8 cellular contexts compared by ENCODE assay signal in the genomic region with DNA sequence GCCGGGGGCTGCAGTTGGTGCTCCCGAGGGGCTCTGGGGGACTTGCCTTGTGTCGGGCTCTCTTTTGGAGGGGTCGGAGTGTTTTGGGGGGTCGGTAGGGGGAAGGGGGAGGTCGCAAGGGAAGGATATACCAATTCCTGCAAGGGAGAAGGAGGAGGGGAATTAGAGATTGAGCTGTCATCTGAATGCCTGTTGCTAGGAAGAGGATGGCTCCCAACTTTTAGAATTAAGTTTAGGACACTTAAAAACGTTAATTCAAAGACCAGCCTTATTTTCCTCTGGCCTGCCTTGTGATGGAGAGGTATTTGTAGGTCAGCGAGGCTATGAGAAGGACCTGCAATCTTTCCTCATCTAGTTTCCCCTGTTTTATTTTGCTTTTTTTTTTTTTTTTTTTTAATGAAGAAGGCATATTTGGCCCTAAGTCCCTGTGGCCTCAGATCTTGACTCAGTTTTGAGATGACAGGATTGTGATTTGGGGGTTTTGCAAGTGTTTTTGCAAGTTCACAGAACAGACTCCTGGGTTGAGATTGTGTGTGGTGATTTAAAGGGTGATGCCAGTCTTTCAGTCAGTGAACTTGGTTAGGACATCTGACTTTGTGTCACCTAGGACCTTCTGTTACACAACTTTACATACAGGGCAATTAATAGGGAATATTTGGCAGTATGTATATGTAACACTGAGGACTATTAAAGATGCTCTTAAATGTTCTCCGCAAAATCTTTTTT. TPM values are rescaled to one million over a fixed set of nuclear protein-coding genes. Genes with fewer than 3 reads are reported as not detected.
DNase-seq lines count a peak whose midpoint lies in the region; TF ChIP-seq lines count a peak whose summit lies in the region.

No MANE protein-coding gene starts in this region.

- H3K36me3 ChIP-seq in left ventricle myocardium inferior (peaks cover 7% of the 10 kb centered on the region), sigmoid colon (peaks cover 0 to 3% (median 0%) of the 10 kb centered on the region in 4 donors)

- 12% methylated on average over 9 of the region's 9 CpGs for WGBS in sigmoid colon, 2 donors

- peak overlapping the region; percentile 93 for H3K27ac Mint-ChIP-seq in activated naive CD4-positive, alpha-beta T cell treated with anti-CD3 and anti-CD28 coated beads, Interleukin-2, amount 10 ng/mL, durations not matched to agents 7 days and 5 days
- H3K27ac Mint-ChIP-seq in activated CD4-positive, alpha-beta memory T cell treated with anti-CD3 and anti-CD28 coated beads, Interleukin-2, amount 10 ng/mL, durations not matched to agents 7 days and 5 days, result peak overlapping the region; percentile 81

- H3K4me3 ChIP-seq in left ventricle myocardium inferior, result peak overlapping the region; percentile 79
- peak overlapping the region; percentile 63 to 85 (median 84) for H3K4me3 ChIP-seq in sigmoid colon

- intact Hi-C loops in left ventricle myocardium inferior (cut with micrococcal nuclease), result no loop called here
- intact Hi-C loops in sigmoid colon (cut with DNase I), result loop anchor here (5.0 kb wide), 3 partner anchors 41 to 244 kb away; no protein-coding TSS in a partner anchor

- CTCF ChIA-PET in activated naive CD4-positive, alpha-beta T cell treated with anti-CD3 and anti-CD28 coated beads, Interleukin-2, amount 10 ng/mL, durations not matched to agents 7 days and 5 days (lab: Charles Lee), result no interaction called here
- CTCF ChIA-PET in activated CD4-positive, alpha-beta memory T cell treated with anti-CD3 and anti-CD28 coated beads, Interleukin-2, amount 10 ng/mL, durations not matched to agents 7 days and 5 days (lab: Charles Lee), result interaction anchor here (1.0 to 2.0 kb wide), 5 partner anchors 9 to 83 kb away, joined by 4 to 8 read pairs (median 5); partner anchors contain the start of gene FZD4

- TF ChIP-seq CTCF in left ventricle myocardium inferior (IDR thresholded peaks at IDR 0.05; ENCODE audit: borderline replicate concordance) (no peak), sigmoid colon (IDR thresholded peaks at IDR 0.05) (no peak)

- POLR2A ChIA-PET in activated CD4-positive, alpha-beta memory T cell treated with anti-CD3 and anti-CD28 coated beads, Interleukin-2, amount 10 ng/mL, durations not matched to agents 7 days and 5 days (lab: Charles Lee), result interaction anchor here (0.6 to 1.7 kb wide), 6 partner anchors 8 to 84 kb away, joined by 3 to 14 read pairs (median 3); no protein-coding TSS in a partner anchor

- no peak for DNase-seq in activated naive CD4-positive, alpha-beta T cell treated with anti-CD3 and anti-CD28 coated beads, Interleukin-2, amount 10 ng/mL, durations not matched to agents 7 days and 5 days
- no peak for DNase-seq in activated naive CD4-positive, alpha-beta T cell treated with Interleukin-2 at 50 U/mL for 16 hours
- no peak for DNase-seq in activated CD4-positive, alpha-beta memory T cell treated with anti-CD3 and anti-CD28 coated beads, Interleukin-2, amount 10 ng/mL, durations not matched to agents 7 days and 5 days
- DNase-seq in left ventricle myocardium inferior (no peak), sigmoid colon (no peak), HPDE6-E6E7 (ENCODE audit: extremely low spot score) (no peak), NCI-H1694 (lab: John Stamatoyannopoulos, UW) (no peak), hepatic stellate cell (ENCODE audit: low spot score) (no peak)

- H3K27ac ChIP-seq in left ventricle myocardium inferior (replicated peaks), result peak overlapping the region; percentile 92
- peak overlapping the region; percentile 86 to 89 (median 88) for H3K27ac ChIP-seq in sigmoid colon

- peaks cover 13% of the 10 kb centered on the region for H3K27me3 Mint-ChIP-seq in activated naive CD4-positive, alpha-beta T cell treated with anti-CD3 and anti-CD28 coated beads, Interleukin-2, amount 10 ng/mL, durations not matched to agents 7 days and 5 days
- H3K27me3 Mint-ChIP-seq in activated CD4-positive, alpha-beta memory T cell treated with anti-CD3 and anti-CD28 coated beads, Interleukin-2, amount 10 ng/mL, durations not matched to agents 7 days and 5 days, result peaks cover 10% of the 10 kb centered on the region

- peak overlapping the region; percentile 98 for H3K4me3 Mint-ChIP-seq in activated naive CD4-positive, alpha-beta T cell treated with anti-CD3 and anti-CD28 coated beads, Interleukin-2, amount 10 ng/mL, durations not matched to agents 7 days and 5 days
- peak overlapping the region; percentile 97 for H3K4me3 Mint-ChIP-seq in activated CD4-positive, alpha-beta memory T cell treated with anti-CD3 and anti-CD28 coated beads, Interleukin-2, amount 10 ng/mL, durations not matched to agents 7 days and 5 days

- TF ChIP-seq EP300 in sigmoid colon (IDR thresholded peaks at IDR 0.05), result no peak

- peaks cover 56% of the 10 kb centered on the region for H3K4me1 Mint-ChIP-seq in activated naive CD4-positive, alpha-beta T cell treated with anti-CD3 and anti-CD28 coated beads, Interleukin-2, amount 10 ng/mL, durations not matched to agents 7 days and 5 days
- H3K4me1 Mint-ChIP-seq in activated CD4-positive, alpha-beta memory T cell treated with anti-CD3 and anti-CD28 coated beads, Interleukin-2, amount 10 ng/mL, durations not matched to agents 7 days and 5 days, result peaks cover 49% of the 10 kb centered on the region

- peaks cover 23% of the 10 kb centered on the region for H3K36me3 Mint-ChIP-seq in activated naive CD4-positive, alpha-beta T cell treated with anti-CD3 and anti-CD28 coated beads, Interleukin-2, amount 10 ng/mL, durations not matched to agents 7 days and 5 days
- H3K36me3 Mint-ChIP-seq in activated CD4-positive, alpha-beta memory T cell treated with anti-CD3 and anti-CD28 coated beads, Interleukin-2, amount 10 ng/mL, durations not matched to agents 7 days and 5 days (ENCODE audit: low read depth), result peaks cover 36% of the 10 kb centered on the region

- no peaks in the 10 kb centered on the region for H3K9me3 ChIP-seq in left ventricle myocardium inferior (replicated peaks)
- H3K9me3 ChIP-seq in sigmoid colon, result no peaks in the 10 kb centered on the region

- TF ChIP-seq POLR2A in sigmoid colon (IDR thresholded peaks at IDR 0.05), result no peak

- H3K4me1 ChIP-seq in left ventricle myocardium inferior, result peaks cover 50% of the 10 kb centered on the region
- peaks cover 0 to 35% (median 13%) of the 10 kb centered on the region in 4 donors for H3K4me1 ChIP-seq in sigmoid colon

- no peaks in the 10 kb centered on the region for H3K27me3 ChIP-seq in left ventricle myocardium inferior (ENCODE audit: low read depth)
- no peaks in the 10 kb centered on the region for H3K27me3 ChIP-seq in sigmoid colon

- no peaks in the 10 kb centered on the region for H3K9me3 Mint-ChIP-seq in activated naive CD4-positive, alpha-beta T cell treated with anti-CD3 and anti-CD28 coated beads, Interleukin-2, amount 10 ng/mL, durations not matched to agents 7 days and 5 days
- no peaks in the 10 kb centered on the region for H3K9me3 Mint-ChIP-seq in activated CD4-positive, alpha-beta memory T cell treated with anti-CD3 and anti-CD28 coated beads, Interleukin-2, amount 10 ng/mL, durations not matched to agents 7 days and 5 days

RNA-seq across cellular contexts. Expression of gene TMEM135, which starts 0.7 kb away (rescaled TPM):
- 10 to 100 TPM; 38.3 to 46.9 TPM for total RNA-seq in activated CD4-positive, alpha-beta memory T cell treated with anti-CD3 and anti-CD28 coated beads, Interleukin-2, amount 10 ng/mL, durations not matched to agents 7 days and 5 days
- total RNA-seq in left ventricle myocardium inferior, result 16.4 TPM
- 10 to 100 TPM; 20.0 to 36.2 (median 28.7) TPM for total RNA-seq in sigmoid colon
- polyA plus RNA-seq in sigmoid colon, result 10 to 100 TPM in 2 of 3 donors, 1 to 10 TPM in 1; 4.8 to 11.3 (median 11.0) TPM
